Comparison of ENCODE assay signal across 7 cellular contexts in genomic region chr10:78720091-78720490, GRCh38.
"Had no signal": no experiment of that assay in that cellular context is flagged by ENCODE, and none has a peak within 500 bp of the region (broad histone marks: within the 10 kb centered on the region; RNA-seq: fewer than 3 reads in every experiment).

No MANE protein-coding gene starts in this region.

- H3K4me3 ChIP-seq: GM23338 had no signal

- H3K4me2 ChIP-seq: GM23338 had no signal

- DNase-seq: H7, HCEC 1CT, KBM-7 had no signal

- H3K27ac Mint-ChIP-seq: GM23338 had no signal

- H3K4me1 Mint-ChIP-seq: IgD-negative memory B cell had no signal

- ATAC-seq: GM23338 had no signal

- FAIRE-seq: H1, HTR-8/SVneo had no signal

- H3K4me3 Mint-ChIP-seq: GM23338, IgD-negative memory B cell had no signal

- H3K9me3 Mint-ChIP-seq: GM23338 had no signal

- H2AFZ ChIP-seq: GM23338 had no signal

- H3K36me3 Mint-ChIP-seq: IgD-negative memory B cell had no signal
